Comparison of ENCODE assay signal across 1 cellular context in genomic region chr12:59407799-59408198, GRCh38.
TF ChIP-seq lines count a peak whose summit lies in the region.

No MANE protein-coding gene starts in this region.

TF ChIP-seq in WTC11, 78 proteins besides CTCF, POLR2A, EP300 and RAD21 (continued from another document):
- TF ChIP-seq ZNF532 (CRISPR knock-in tag; IDR thresholded peaks at IDR 0.05; ENCODE audit: borderline replicate concordance): no peak
- no peak for TF ChIP-seq FOXK1 (CRISPR knock-in tag; IDR thresholded peaks at IDR 0.05)
- no peak for TF ChIP-seq MAX (CRISPR knock-in tag; IDR thresholded peaks at IDR 0.05)
- TF ChIP-seq NR3C1 (CRISPR knock-in tag; conservative IDR thresholded peaks at IDR 0.05; ENCODE audit: low read depth): no peak
- TF ChIP-seq ZNF423 (CRISPR knock-in tag; IDR thresholded peaks at IDR 0.05): no peak
- TF ChIP-seq RELA (CRISPR knock-in tag; IDR thresholded peaks at IDR 0.05; ENCODE audit: borderline replicate concordance): no peak
